16 cellular contexts compared by ENCODE assay signal in the genomic region with DNA sequence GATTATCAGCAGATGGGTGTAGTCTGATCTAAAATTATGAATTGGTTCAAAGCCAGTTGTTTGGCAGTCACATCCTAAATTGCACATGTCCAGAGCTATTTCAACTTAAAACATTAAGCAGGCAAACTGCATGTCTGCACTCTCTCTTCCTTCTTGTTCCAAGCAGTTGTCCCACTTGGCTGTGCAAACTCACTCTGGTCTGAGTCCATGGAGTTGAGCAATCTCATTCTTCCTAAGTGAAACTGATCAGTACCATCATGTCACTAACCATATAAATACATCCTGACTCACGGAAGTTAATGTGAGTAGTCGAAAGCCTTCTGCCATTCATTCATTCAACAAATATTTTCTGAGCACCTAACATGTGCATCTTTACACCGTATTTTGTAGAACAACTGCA.
DNase-seq lines count a peak whose midpoint lies in the region; ATAC-seq, FAIRE-seq and TF ChIP-seq lines count a peak whose summit lies in the region.
"Had no signal": no experiment of that assay in that cellular context is flagged by ENCODE, and none has a peak within 500 bp of the region (broad histone marks: within the 10 kb centered on the region; RNA-seq: fewer than 3 reads in every experiment).

No MANE protein-coding gene starts in this region.

- WGBS in pancreas, 2 donors, result 67 to 77% methylated on average over 3 of the region's 3 CpGs

- no peaks in the 10 kb centered on the region for H3K9me3 Mint-ChIP-seq in mesothelial cell of epicardium

- DNase-seq in Daoy (ENCODE audit: low read depth) (peak; percentile 1), RWPE2 (ENCODE audit: low spot score) (no peak), fibroblast of the conjunctiva (ENCODE audit: low read depth) (peak; percentile 85), pancreas (peak in 2 of 6 donors; percentile 13 to 14), mesothelial cell of epicardium (ENCODE audit: low spot score in 2 of 2, unreplicated experiment in 2 of 2) (no peak), CD1c-positive myeloid dendritic cell (ENCODE audit: extremely low spot score) (no peak), ecto neural progenitor cell (ENCODE audit: low spot score) (no peak), H4 (ENCODE audit: low spot score) (no peak)
- DNase-seq: activated naive CD4-positive, alpha-beta T cell treated with anti-CD3 and anti-CD28 coated beads, Interleukin-2, amount 10 ng/mL, durations not matched to agents 7 days and 5 days; CD4-positive, alpha-beta memory T cell; NCI-H345; Peyer's patch; stimulated activated naive CD4-positive, alpha-beta T cell had no signal

- no peaks in the 10 kb centered on the region for H3K27me3 ChIP-seq in RWPE2 (ENCODE audit: insufficient read depth, poor library complexity, severe bottlenecking)
- H3K27me3 ChIP-seq in pancreas, result no peaks in the 10 kb centered on the region
- H3K27me3 ChIP-seq: neutrophil, Peyer's patch had no signal

- H3K9me3 ChIP-seq in RWPE2 (ENCODE audit: severe bottlenecking) (no peaks in the 10 kb centered on the region), pancreas (no peaks in the 10 kb centered on the region)
- H3K9me3 ChIP-seq: neutrophil, Peyer's patch had no signal

- H3K36me3 ChIP-seq in RWPE2 (ENCODE audit: low read depth) (no peaks in the 10 kb centered on the region), pancreas (no peaks in the 10 kb centered on the region)
- H3K36me3 ChIP-seq: neutrophil, Peyer's patch had no signal

- no peaks in the 10 kb centered on the region for H3K36me3 Mint-ChIP-seq in mesothelial cell of epicardium
- H3K36me3 Mint-ChIP-seq: activated naive CD4-positive, alpha-beta T cell treated with anti-CD3 and anti-CD28 coated beads, Interleukin-2, amount 10 ng/mL, durations not matched to agents 7 days and 5 days; CD4-positive, alpha-beta memory T cell had no signal

- H3K4me1 ChIP-seq in RWPE2 (ENCODE audit: insufficient read depth, poor library complexity, severe bottlenecking) (no peaks in the 10 kb centered on the region), pancreas (no peaks in the 10 kb centered on the region)
- H3K4me1 ChIP-seq: Peyer's patch had no signal

- no peak for FAIRE-seq in pancreas (lab: Jason Lieb, UNC)
- FAIRE-seq: TTC549 had no signal

- peaks cover 6% of the 10 kb centered on the region for H3K4me1 Mint-ChIP-seq in mesothelial cell of epicardium
- H3K4me1 Mint-ChIP-seq: activated naive CD4-positive, alpha-beta T cell treated with anti-CD3 and anti-CD28 coated beads, Interleukin-2, amount 10 ng/mL, durations not matched to agents 7 days and 5 days; CD4-positive, alpha-beta memory T cell had no signal

- no peak overlapping the region for H3K4me3 ChIP-seq in RWPE2 (ENCODE audit: severe bottlenecking)
- H3K4me3 ChIP-seq in pancreas, result no peak overlapping the region
- H3K4me3 ChIP-seq: coronary artery, Peyer's patch had no signal

- no peak for TF ChIP-seq CTCF in RWPE2 (IDR thresholded peaks at IDR 0.05; ENCODE audit: poor library complexity, severe bottlenecking)
- no peak for TF ChIP-seq CTCF in pancreas (IDR thresholded peaks at IDR 0.05)
- TF ChIP-seq CTCF in mesothelial cell of epicardium (IDR thresholded peaks at IDR 0.05; ENCODE audit: unreplicated experiment), result no peak

- H3K27me3 Mint-ChIP-seq in mesothelial cell of epicardium (ENCODE audit: low read depth), result peaks cover 3% of the 10 kb centered on the region
- H3K27me3 Mint-ChIP-seq: activated naive CD4-positive, alpha-beta T cell treated with anti-CD3 and anti-CD28 coated beads, Interleukin-2, amount 10 ng/mL, durations not matched to agents 7 days and 5 days; CD4-positive, alpha-beta memory T cell had no signal

- no peak overlapping the region for H3K27ac Mint-ChIP-seq in mesothelial cell of epicardium
- H3K27ac Mint-ChIP-seq: activated naive CD4-positive, alpha-beta T cell treated with anti-CD3 and anti-CD28 coated beads, Interleukin-2, amount 10 ng/mL, durations not matched to agents 7 days and 5 days; CD4-positive, alpha-beta memory T cell had no signal

- H3K27ac ChIP-seq in RWPE2 (ENCODE audit: poor library complexity, severe bottlenecking) (no peak overlapping the region), pancreas (no peak overlapping the region)
- H3K27ac ChIP-seq: coronary artery, neutrophil, Peyer's patch had no signal

- H3K4me3 Mint-ChIP-seq in mesothelial cell of epicardium, result no peak overlapping the region
- H3K4me3 Mint-ChIP-seq: activated naive CD4-positive, alpha-beta T cell treated with anti-CD3 and anti-CD28 coated beads, Interleukin-2, amount 10 ng/mL, durations not matched to agents 7 days and 5 days; CD4-positive, alpha-beta memory T cell had no signal

- intact Hi-C loops in pancreas (cut with DNase I), result no loop called here

- ATAC-seq in RWPE2 (ENCODE audit: low read depth) (0 out of 3 replicates have a peak, but pooled peaks have one; percentile 36), pancreas (peak in 3 of 4 donors; percentile 27 to 60 (median 50))

Comparison
In these comparisons a context has a peak if more than half of its experiments do, and no peak if none do; other contexts are left out.
1. DNase-seq: peak in Daoy (single experiment) and fibroblast of the conjunctiva (single experiment); none in RWPE2 (single experiment), mesothelial cell of epicardium (0 of 2), CD1c-positive myeloid dendritic cell (single experiment), ecto neural progenitor cell (single experiment) and H4 (single experiment).